ENCODE assay signal across 16 cellular contexts in genomic region chr16:84369938-84370627, GRCh38. TPM values are rescaled to one million over a fixed set of nuclear protein-coding genes. Genes with fewer than 3 reads are reported as not detected.
DNase-seq lines count a peak whose midpoint lies in the region; ATAC-seq, FAIRE-seq and TF ChIP-seq lines count a peak whose summit lies in the region.
"Had no signal": no experiment of that assay in that cellular context is flagged by ENCODE, and none has a peak within 500 bp of the region (broad histone marks: within the 10 kb centered on the region; RNA-seq: fewer than 3 reads in every experiment).

No MANE protein-coding gene starts in this region.

- WGBS in H1 (ENCODE audit: extremely low coverage in 1 of 2, insufficient coverage in 1 of 2, insufficient read length in 1 of 2, insufficient replicate concordance in 2 of 2, low coverage in 1 of 2, low lambda C conversion rate in 2 of 2, missing lambda C conversion rate in 1 of 2), 2 experiments: 68% methylated on average over 8 of the region's 11 CpGs; no CpG with 5 or more reads in 1 of the 2 experiments
- 30 to 34% methylated on average over 11 of the region's 11 CpGs for WGBS in pancreas, 2 donors

- H3K4me1 ChIP-seq in H1 (replicated peaks in 1 of 4; ENCODE audit: control insufficient read depth in 3 of 4, insufficient read depth in 4 of 4, low read length in 3 of 4) (peaks cover 0 to 18% (median 11%) of the 10 kb centered on the region in 4 experiments; a peak in 6 of 7 replicates), pancreas (no peaks in the 10 kb centered on the region), vagina (peaks cover 8% of the 10 kb centered on the region)
- H3K4me1 ChIP-seq: gastrocnemius medialis, psoas muscle, testis had no signal

- H2BK20ac ChIP-seq in H1 (ENCODE audit: low read length): no peak overlapping the region

- H3K9me3 ChIP-seq in H1 (ENCODE audit: insufficient read depth in 2 of 2, low read depth in 1 of 2, low read length in 1 of 2) (no peaks in the 10 kb centered on the region), pancreas (no peaks in the 10 kb centered on the region), vagina (no peaks in the 10 kb centered on the region)
- H3K9me3 ChIP-seq: gastrocnemius medialis, psoas muscle, testis had no signal

- H3K27ac ChIP-seq in H1 (ENCODE audit: low read depth, low read length) (no peak overlapping the region), pancreas (no peak overlapping the region), vagina (no peak overlapping the region)
- H3K27ac ChIP-seq: gastrocnemius medialis, psoas muscle, testis had no signal

- no peak overlapping the region for H2AK5ac ChIP-seq in H1 (ENCODE audit: low read depth, low read length)

- H3K14ac ChIP-seq in H1 (ENCODE audit: insufficient read length): no peak overlapping the region

- H3K36me3 ChIP-seq in H1 (ENCODE audit: control insufficient read depth in 2 of 4, insufficient read depth in 4 of 4, low read length in 3 of 4): no peaks in the 10 kb centered on the region
- H3K36me3 ChIP-seq in pancreas: no peaks in the 10 kb centered on the region
- H3K36me3 ChIP-seq in vagina: no peaks in the 10 kb centered on the region
- H3K36me3 ChIP-seq: gastrocnemius medialis had no signal

- H3K23ac ChIP-seq in H1 (ENCODE audit: insufficient read length): no peak overlapping the region

- no peak overlapping the region for H2BK12ac ChIP-seq in H1 (ENCODE audit: low read depth, low read length)

- H3K4me3 ChIP-seq in H1 (ENCODE audit: extremely low read depth in 1 of 4, insufficient read depth in 2 of 4, low read depth in 3 of 4, low read length in 4 of 4) (no peak overlapping the region), pancreas (no peak overlapping the region), vagina (no peak overlapping the region)
- H3K4me3 ChIP-seq: gastrocnemius medialis, psoas muscle, testis had no signal

- H2BK15ac ChIP-seq in H1 (ENCODE audit: low read length): no peak overlapping the region

- no peak overlapping the region for H3K4me3 Mint-ChIP-seq in activated naive CD4-positive, alpha-beta T cell treated with anti-CD3 and anti-CD28 coated beads for 36 hours
- H3K4me3 Mint-ChIP-seq: CD4-positive, CD25-positive, alpha-beta regulatory T cell had no signal

- CTCF ChIA-PET in H1 (lab: Charles Lee; ENCODE audit: partially characterized antibody): interaction anchor here (0.6 to 0.8 kb wide), 2 partner anchors 8 to 65 kb away, joined by 3 read pairs; no protein-coding TSS in a partner anchor
- CTCF ChIA-PET in activated naive CD4-positive, alpha-beta T cell treated with anti-CD3 and anti-CD28 coated beads for 36 hours (lab: Charles Lee): no interaction called here

- peaks cover 11% of the 10 kb centered on the region; the same call in 1 of the 2 replicates for H3K23me2 ChIP-seq in H1 (ENCODE audit: low read depth, low read length)

- no peak overlapping the region for H2BK120ac ChIP-seq in H1 (replicated peaks; ENCODE audit: low read depth, low read length)

- H3K27me3 ChIP-seq in H1 (replicated peaks in 1 of 4; ENCODE audit: control insufficient read depth in 3 of 4, extremely low read depth in 1 of 4, insufficient read depth in 3 of 4, low read length in 3 of 4) (peaks cover 0 to 18% (median 15%) of the 10 kb centered on the region in 4 experiments; a peak in 6 of 7 replicates), pancreas (no peaks in the 10 kb centered on the region), vagina (no peaks in the 10 kb centered on the region)
- H3K27me3 ChIP-seq: testis had no signal

- H3K18ac ChIP-seq in H1 (ENCODE audit: extremely low read depth, low read length): no peak overlapping the region

- no peaks in the 10 kb centered on the region for H3K79me1 ChIP-seq in H1 (ENCODE audit: low read depth, low read length)

- intact Hi-C loops in pancreas (cut with DNase I): no loop called here
- intact Hi-C loops in vagina (cut with DNase I): no loop called here
- intact Hi-C loops in activated naive CD4-positive, alpha-beta T cell treated with anti-CD3 and anti-CD28 coated beads for 36 hours (cut with micrococcal nuclease): no loop called here

- H4K5ac ChIP-seq in H1 (ENCODE audit: insufficient read length, low read depth, low read length): no peak overlapping the region

- H2AFZ ChIP-seq in H1 (ENCODE audit: low read length): no peak overlapping the region

- ATAC-seq in pancreas (peak; percentile 16 to 59 (median 42)), HG03097 (IDR thresholded peaks at IDR 0.05; ENCODE audit: low FRiP score, unreplicated experiment) (no peak)
- ATAC-seq: gastrocnemius medialis, psoas muscle had no signal

- no peak for TF ChIP-seq CTCF in H1 (IDR thresholded peaks at IDR 0.05; ENCODE audit: control extremely low read depth in 1 of 3, insufficient read depth in 1 of 3, low read depth in 1 of 3, low read length in 3 of 3)
- no peak for TF ChIP-seq CTCF in pancreas (IDR thresholded peaks at IDR 0.05)
- no peak for TF ChIP-seq CTCF in vagina (IDR thresholded peaks at IDR 0.05)

- no peaks in the 10 kb centered on the region for H3K79me2 ChIP-seq in H1 (ENCODE audit: control insufficient read depth in 1 of 2, insufficient read depth in 2 of 2, low read length in 2 of 2)

- H3K36me3 Mint-ChIP-seq in activated naive CD4-positive, alpha-beta T cell treated with anti-CD3 and anti-CD28 coated beads for 36 hours (ENCODE audit: low read depth): no peaks in the 10 kb centered on the region
- H3K36me3 Mint-ChIP-seq: CD4-positive, CD25-positive, alpha-beta regulatory T cell had no signal

- POLR2A ChIA-PET in H1 (lab: Charles Lee; ENCODE audit: partially characterized antibody): interaction anchor here (1.0 kb wide), 1 partner anchor 9 kb away, joined by 3 read pairs; no protein-coding TSS in a partner anchor

- peaks cover 48% of the 10 kb centered on the region for H3K27me3 Mint-ChIP-seq in activated naive CD4-positive, alpha-beta T cell treated with anti-CD3 and anti-CD28 coated beads for 36 hours (ENCODE audit: low read depth)

- no peak overlapping the region for H3K4ac ChIP-seq in H1 (replicated peaks; ENCODE audit: insufficient read length, low read depth, low read length)

- H3K9me3 Mint-ChIP-seq in activated naive CD4-positive, alpha-beta T cell treated with anti-CD3 and anti-CD28 coated beads for 36 hours: no peaks in the 10 kb centered on the region

- no peak for TF ChIP-seq POLR2A in H1 (IDR thresholded peaks at IDR 0.05; ENCODE audit: control extremely low read depth in 1 of 2, low read depth in 2 of 2, low read length in 2 of 2)
- no peak for TF ChIP-seq POLR2A in vagina (IDR thresholded peaks at IDR 0.05)

- no peak for TF ChIP-seq RAD21 in H1 (IDR thresholded peaks at IDR 0.05 in 1 of 2, conservative IDR thresholded peaks at IDR 0.05 in 1 of 2; ENCODE audit: low read depth in 2 of 2, low read length in 2 of 2)

- peak overlapping the region in 1 of 2 experiments; percentile 95; a peak in 2 of 4 replicates for H3K4me2 ChIP-seq in H1 (ENCODE audit: insufficient read depth in 1 of 2, low read depth in 2 of 2, low read length in 2 of 2)

- no peak overlapping the region for H4K8ac ChIP-seq in H1 (ENCODE audit: extremely low read depth, insufficient read depth, low read length)

- FAIRE-seq in H1 (lab: Jason Lieb, UNC) (no peak), pancreas (lab: Jason Lieb, UNC) (no peak)
- FAIRE-seq: GM12892 had no signal

- H4K20me1 ChIP-seq in H1 (replicated peaks in 1 of 2; ENCODE audit: control insufficient read depth in 1 of 2, insufficient read depth in 2 of 2, low read length in 2 of 2): no peaks in the 10 kb centered on the region

- no peak overlapping the region; a peak in 1 of 7 replicates for H3K9ac ChIP-seq in H1 (replicated peaks in 1 of 4; ENCODE audit: extremely low read depth in 1 of 4, low read depth in 3 of 4, low read length in 3 of 4)

- H3K27ac Mint-ChIP-seq in activated naive CD4-positive, alpha-beta T cell treated with anti-CD3 and anti-CD28 coated beads for 36 hours: no peak overlapping the region
- H3K27ac Mint-ChIP-seq: CD4-positive, CD25-positive, alpha-beta regulatory T cell had no signal

- H2BK5ac ChIP-seq in H1 (ENCODE audit: low read depth, low read length): no peak overlapping the region

- H3K4me1 Mint-ChIP-seq in activated naive CD4-positive, alpha-beta T cell treated with anti-CD3 and anti-CD28 coated beads for 36 hours (ENCODE audit: low read depth): peaks cover 16% of the 10 kb centered on the region

- DNase-seq in DMS53 treated with DMSO at 0.1 percent for 48 hours (lab: John Stamatoyannopoulos, UW; ENCODE audit: unreplicated experiment): peak; percentile 70
- peak; percentile 29 for DNase-seq in NCI-H146 treated with DMSO at 0.1 percent for 48 hours (lab: John Stamatoyannopoulos, UW; ENCODE audit: unreplicated experiment)
- no peak for DNase-seq in H1 (ENCODE audit: low read depth in 1 of 2, low spot score in 2 of 2)
- DNase-seq in pancreas: no peak
- no peak for DNase-seq in vagina (ENCODE audit: extremely low spot score in 2 of 2)
- no peak for DNase-seq in activated naive CD4-positive, alpha-beta T cell treated with anti-CD3 and anti-CD28 coated beads for 36 hours
- DNase-seq: central memory CD4-positive, alpha-beta T cell; gastrocnemius medialis; NCI-H446; psoas muscle; testis had no signal

- no peak for TF ChIP-seq EP300 in H1 (IDR thresholded peaks at IDR 0.05; ENCODE audit: borderline replicate concordance in 1 of 2, low read depth in 2 of 2, low read length in 2 of 2)

- no peak overlapping the region for H4K91ac ChIP-seq in H1 (replicated peaks; ENCODE audit: insufficient read length, low read length)

- H3K56ac ChIP-seq in H1 (replicated peaks; ENCODE audit: insufficient read length, low read depth, low read length): no peak overlapping the region

RNA-seq across cellular contexts. Expression of gene ATP2C2, which starts 1.7 kb away (rescaled TPM):
- total RNA-seq in H1 (2021; fragmentation: NEBNext Ultra II Directional; extraction: Animal tissue kit (Norgen Biotek cat#: 25700)): 2.8 and 3.6 TPM in 2 replicates
- polyA plus RNA-seq in H1 (2011; rRNA removed) (1.2 and 2.6 TPM in 2 replicates), pancreas (1 to 10 TPM; 1.7 to 2.8 TPM)
- polyA plus RNA-seq in H1 (2011; cell fraction: cytosol; rRNA removed): 2.7 TPM
- 12.0 TPM for polyA plus RNA-seq in H1 (2011; cell fraction: nucleus; rRNA removed)
- polyA plus RNA-seq in H1 (2012, experiment 1 of 2): 2.1 to 2.4 TPM (median 2.3 TPM) in 4 replicates
- 0.88 TPM for polyA plus RNA-seq in H1 (2012, experiment 2 of 2)
- polyA plus RNA-seq in H1 (2013, experiment 1 of 2): 2.2 TPM
- polyA plus RNA-seq in H1 (2013, experiment 2 of 2): 2.4 TPM
- 1.7 and 4.0 TPM in 2 replicates for polyA minus RNA-seq in H1 (2011; rRNA and poly(A)+ RNA removed)
- 4.5 TPM for polyA minus RNA-seq in H1 (2011; cell fraction: cytosol; rRNA and poly(A)+ RNA removed)
- 3.3 TPM for polyA minus RNA-seq in H1 (2011; cell fraction: nucleus; rRNA and poly(A)+ RNA removed)
- total RNA-seq in pancreas (1 to 10 TPM in 3 of 6 donors, under 1 TPM in 3; 0.47 to 6.3 (median 1.8) TPM), vagina (35.1 TPM)
- not detected for total RNA-seq in activated naive CD4-positive, alpha-beta T cell treated with anti-CD3 and anti-CD28 coated beads for 36 hours
- total RNA-seq: CD4-positive, CD25-positive, alpha-beta regulatory T cell; myocyte; psoas muscle; T-helper 1 cell treated with Interleukin-12 subunit alpha and Interleukin-12 subunit beta and Interleukin-4 antibody, amounts not matched to agents 30 ng/mL and 1 ng/mL, for 36 hours had no signal

Comparison
In these comparisons a context has a peak if more than half of its experiments do, and no peak if none do; other contexts are left out.
1. DNase-seq: peak in DMS53 treated with DMSO at 0.1 percent for 48 hours (single experiment) and NCI-H146 treated with DMSO at 0.1 percent for 48 hours (single experiment); none in H1 (0 of 2), pancreas (0 of 6), vagina (0 of 2) and activated naive CD4-positive, alpha-beta T cell treated with anti-CD3 and anti-CD28 coated beads for 36 hours (single experiment).